Comparison of ENCODE assay signal across 1 cellular context in genomic region chr19:53865918-53866696, GRCh38.
TF ChIP-seq lines count a peak whose summit lies in the region.

No MANE protein-coding gene starts in this region.

TF ChIP-seq in HepG2, 621 proteins besides CTCF, POLR2A, EP300 and RAD21 (continued from another document and continues in another):
- TF ChIP-seq SMAD1 (CRISPR knock-in tag; IDR thresholded peaks at IDR 0.05; ENCODE audit: borderline replicate concordance, low read depth) (no peak), NCOR1 (IDR thresholded peaks at IDR 0.05; ENCODE audit: borderline replicate concordance, low read length) (no peak; the same call in 1 of the 2 replicates), PTBP1 (IDR thresholded peaks at IDR 0.05; ENCODE audit: low read depth, low read length, poor library complexity, severe bottlenecking) (peak; percentile 24), MEF2D (CRISPR knock-in tag; IDR thresholded peaks at IDR 0.05) (no peak), MTF1 (CRISPR knock-in tag; IDR thresholded peaks at IDR 0.05) (no peak), ZNF143 (CRISPR knock-in tag; IDR thresholded peaks at IDR 0.05) (no peak), ZNF557 (CRISPR knock-in tag; IDR thresholded peaks at IDR 0.05) (no peak), FIP1L1 (IDR thresholded peaks at IDR 0.05; ENCODE audit: borderline replicate concordance, insufficient read depth, low read depth, low read length) (0 out of 2 replicates have a peak, but pooled peaks have one; percentile 49), PAWR (CRISPR knock-in tag; IDR thresholded peaks at IDR 0.05; ENCODE audit: borderline replicate concordance) (no peak), YEATS2 (CRISPR knock-in tag; IDR thresholded peaks at IDR 0.05; ENCODE audit: borderline replicate concordance) (no peak), ZNF788 (CRISPR knock-in tag; IDR thresholded peaks at IDR 0.05; ENCODE audit: borderline replicate concordance) (no peak), ZFP36L1 (CRISPR knock-in tag; IDR thresholded peaks at IDR 0.05) (no peak), SIN3A (IDR thresholded peaks at IDR 0.05; ENCODE audit: borderline replicate concordance, low read depth, low read length) (0 out of 2 replicates have a peak, but pooled peaks have one; percentile 27), YEATS4 (CRISPR knock-in tag; IDR thresholded peaks at IDR 0.05; ENCODE audit: borderline replicate concordance) (no peak), GMEB2 (CRISPR knock-in tag; IDR thresholded peaks at IDR 0.05; ENCODE audit: low read depth) (no peak; the same call in 1 of the 2 replicates), ZNF607 (CRISPR knock-in tag; IDR thresholded peaks at IDR 0.05; ENCODE audit: borderline replicate concordance) (no peak), ZNF761 (CRISPR knock-in tag; conservative IDR thresholded peaks at IDR 0.05) (no peak), STAT5B (CRISPR knock-in tag; IDR thresholded peaks at IDR 0.05) (no peak), SP2 (CRISPR knock-in tag; IDR thresholded peaks at IDR 0.05) (no peak), FOXO1 (CRISPR knock-in tag; IDR thresholded peaks at IDR 0.05) (no peak), REXO4 (CRISPR knock-in tag; IDR thresholded peaks at IDR 0.05; ENCODE audit: borderline replicate concordance) (no peak), ZNF292 (CRISPR knock-in tag; IDR thresholded peaks at IDR 0.05; ENCODE audit: borderline replicate concordance, low read depth) (no peak; the same call in 1 of the 2 replicates), TRIM24 (CRISPR knock-in tag; IDR thresholded peaks at IDR 0.05) (no peak), GABPB1 (CRISPR knock-in tag; IDR thresholded peaks at IDR 0.05) (peak; percentile 69; the same call in 1 of the 2 replicates), SNRNP70 (IDR thresholded peaks at IDR 0.05; ENCODE audit: low read depth, low read length) (no peak), RNF219 (CRISPR knock-in tag; IDR thresholded peaks at IDR 0.05) (no peak), ZNF383 (CRISPR knock-in tag; IDR thresholded peaks at IDR 0.05; ENCODE audit: borderline replicate concordance) (no peak), ZNF777 (CRISPR knock-in tag; IDR thresholded peaks at IDR 0.05) (no peak), NONO (IDR thresholded peaks at IDR 0.05) (no peak), NONO (CRISPR knock-in tag; conservative IDR thresholded peaks at IDR 0.05) (peak; percentile 68; the same call in 1 of the 2 replicates), E2F2 (CRISPR knock-in tag; IDR thresholded peaks at IDR 0.05; ENCODE audit: borderline replicate concordance) (no peak), ESRRA (CRISPR knock-in tag; IDR thresholded peaks at IDR 0.05; ENCODE audit: low read depth) (no peak), FOXA1 (IDR thresholded peaks at IDR 0.05) (no peak), FOXA1 (CRISPR knock-in tag; IDR thresholded peaks at IDR 0.05) (no peak), ZFP36 (IDR thresholded peaks at IDR 0.05; ENCODE audit: borderline replicate concordance, low read depth, low read length, partially characterized antibody) (no peak), ZSCAN12 (CRISPR knock-in tag; IDR thresholded peaks at IDR 0.05) (no peak; the same call in 1 of the 2 replicates), KLF13 (CRISPR knock-in tag; IDR thresholded peaks at IDR 0.05) (no peak), ZNF552 (CRISPR knock-in tag; IDR thresholded peaks at IDR 0.05; ENCODE audit: borderline replicate concordance) (0 out of 2 replicates have a peak, but pooled peaks have one; percentile 27), ZNF569 (CRISPR knock-in tag; IDR thresholded peaks at IDR 0.05; ENCODE audit: borderline replicate concordance) (peak; percentile 52; the same call in 1 of the 2 replicates), ZNF883 (CRISPR knock-in tag; IDR thresholded peaks at IDR 0.05; ENCODE audit: not compliant biosample characterization) (no peak), ZNF589 (CRISPR knock-in tag; conservative IDR thresholded peaks at IDR 0.05) (no peak), PCBP1 (IDR thresholded peaks at IDR 0.05; ENCODE audit: borderline replicate concordance, low read depth, low read length) (no peak), ZNF839 (CRISPR knock-in tag; IDR thresholded peaks at IDR 0.05; ENCODE audit: borderline replicate concordance) (no peak), RFX5 (IDR thresholded peaks at IDR 0.05; ENCODE audit: low read depth, low read length) (no peak), CAMTA2 (CRISPR knock-in tag; IDR thresholded peaks at IDR 0.05; ENCODE audit: borderline replicate concordance) (no peak; the same call in 1 of the 2 replicates), CREB1 (IDR thresholded peaks at IDR 0.05) (no peak), CREB1 (CRISPR knock-in tag; IDR thresholded peaks at IDR 0.05) (no peak), ZBTB20 (CRISPR knock-in tag; IDR thresholded peaks at IDR 0.05; ENCODE audit: borderline replicate concordance, low read depth) (no peak), ZNF275 (CRISPR knock-in tag; IDR thresholded peaks at IDR 0.05; ENCODE audit: borderline replicate concordance) (peak; percentile 71; the same call in 1 of the 2 replicates), SRSF4 (IDR thresholded peaks at IDR 0.05; ENCODE audit: low read depth, low read length, poor library complexity, severe bottlenecking) (no peak), DNMT1 (CRISPR knock-in tag; IDR thresholded peaks at IDR 0.05) (no peak)
- TF ChIP-seq, protein P1, sequence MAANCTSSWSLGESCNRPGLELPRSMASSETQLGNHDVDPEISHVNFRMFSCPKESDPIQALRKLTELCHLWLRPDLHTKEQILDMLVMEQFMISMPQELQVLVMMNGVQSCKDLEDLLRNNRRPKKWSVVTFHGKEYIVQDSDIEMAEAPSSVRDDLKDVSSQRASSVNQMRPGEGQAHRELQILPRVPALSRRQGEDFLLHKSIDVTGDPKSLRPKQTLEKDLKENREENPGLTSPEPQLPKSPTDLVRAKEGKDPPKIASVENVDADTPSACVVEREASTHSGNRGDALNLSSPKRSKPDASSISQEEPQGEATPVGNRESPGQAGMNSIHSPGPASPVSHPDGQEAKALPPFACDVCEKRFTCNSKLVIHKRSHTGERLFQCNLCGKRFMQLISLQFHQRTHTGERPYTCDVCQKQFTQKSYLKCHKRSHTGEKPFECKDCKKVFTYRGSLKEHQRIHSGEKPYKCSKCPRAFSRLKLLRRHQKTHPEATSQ (CRISPR knock-in tag; IDR thresholded peaks at IDR 0.05; ENCODE audit: borderline replicate concordance) = no peak
- TF ChIP-seq, protein P2, sequence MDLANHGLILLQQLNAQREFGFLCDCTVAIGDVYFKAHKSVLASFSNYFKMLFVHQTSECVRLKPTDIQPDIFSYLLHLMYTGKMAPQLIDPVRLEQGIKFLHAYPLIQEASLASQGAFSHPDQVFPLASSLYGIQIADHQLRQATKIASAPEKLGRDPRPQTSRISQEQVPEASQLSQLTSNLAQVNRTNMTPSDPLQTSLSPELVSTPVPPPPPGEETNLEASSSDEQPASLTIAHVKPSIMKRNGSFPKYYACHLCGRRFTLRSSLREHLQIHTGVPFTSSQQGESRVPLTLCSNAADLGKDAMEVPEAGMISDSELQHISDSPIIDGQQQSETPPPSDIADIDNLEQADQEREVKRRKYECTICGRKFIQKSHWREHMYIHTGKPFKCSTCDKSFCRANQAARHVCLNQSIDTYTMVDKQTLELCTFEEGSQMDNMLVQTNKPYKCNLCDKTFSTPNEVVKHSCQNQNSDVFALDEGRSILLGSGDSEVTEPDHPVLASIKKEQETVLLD (CRISPR knock-in tag; IDR thresholded peaks at IDR 0.05; ENCODE audit: low read depth) = peak; percentile 72; the same call in 1 of the 2 replicates
- TF ChIP-seq, protein P3, sequence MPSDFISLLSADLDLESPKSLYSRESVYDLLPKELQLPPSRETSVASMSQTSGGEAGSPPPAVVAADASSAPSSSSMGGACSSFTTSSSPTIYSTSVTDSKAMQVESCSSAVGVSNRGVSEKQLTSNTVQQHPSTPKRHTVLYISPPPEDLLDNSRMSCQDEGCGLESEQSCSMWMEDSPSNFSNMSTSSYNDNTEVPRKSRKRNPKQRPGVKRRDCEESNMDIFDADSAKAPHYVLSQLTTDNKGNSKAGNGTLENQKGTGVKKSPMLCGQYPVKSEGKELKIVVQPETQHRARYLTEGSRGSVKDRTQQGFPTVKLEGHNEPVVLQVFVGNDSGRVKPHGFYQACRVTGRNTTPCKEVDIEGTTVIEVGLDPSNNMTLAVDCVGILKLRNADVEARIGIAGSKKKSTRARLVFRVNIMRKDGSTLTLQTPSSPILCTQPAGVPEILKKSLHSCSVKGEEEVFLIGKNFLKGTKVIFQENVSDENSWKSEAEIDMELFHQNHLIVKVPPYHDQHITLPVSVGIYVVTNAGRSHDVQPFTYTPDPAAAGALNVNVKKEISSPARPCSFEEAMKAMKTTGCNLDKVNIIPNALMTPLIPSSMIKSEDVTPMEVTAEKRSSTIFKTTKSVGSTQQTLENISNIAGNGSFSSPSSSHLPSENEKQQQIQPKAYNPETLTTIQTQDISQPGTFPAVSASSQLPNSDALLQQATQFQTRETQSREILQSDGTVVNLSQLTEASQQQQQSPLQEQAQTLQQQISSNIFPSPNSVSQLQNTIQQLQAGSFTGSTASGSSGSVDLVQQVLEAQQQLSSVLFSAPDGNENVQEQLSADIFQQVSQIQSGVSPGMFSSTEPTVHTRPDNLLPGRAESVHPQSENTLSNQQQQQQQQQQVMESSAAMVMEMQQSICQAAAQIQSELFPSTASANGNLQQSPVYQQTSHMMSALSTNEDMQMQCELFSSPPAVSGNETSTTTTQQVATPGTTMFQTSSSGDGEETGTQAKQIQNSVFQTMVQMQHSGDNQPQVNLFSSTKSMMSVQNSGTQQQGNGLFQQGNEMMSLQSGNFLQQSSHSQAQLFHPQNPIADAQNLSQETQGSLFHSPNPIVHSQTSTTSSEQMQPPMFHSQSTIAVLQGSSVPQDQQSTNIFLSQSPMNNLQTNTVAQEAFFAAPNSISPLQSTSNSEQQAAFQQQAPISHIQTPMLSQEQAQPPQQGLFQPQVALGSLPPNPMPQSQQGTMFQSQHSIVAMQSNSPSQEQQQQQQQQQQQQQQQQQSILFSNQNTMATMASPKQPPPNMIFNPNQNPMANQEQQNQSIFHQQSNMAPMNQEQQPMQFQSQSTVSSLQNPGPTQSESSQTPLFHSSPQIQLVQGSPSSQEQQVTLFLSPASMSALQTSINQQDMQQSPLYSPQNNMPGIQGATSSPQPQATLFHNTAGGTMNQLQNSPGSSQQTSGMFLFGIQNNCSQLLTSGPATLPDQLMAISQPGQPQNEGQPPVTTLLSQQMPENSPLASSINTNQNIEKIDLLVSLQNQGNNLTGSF (CRISPR knock-in tag; IDR thresholded peaks at IDR 0.05) = no peak
- TF ChIP-seq, protein P4, sequence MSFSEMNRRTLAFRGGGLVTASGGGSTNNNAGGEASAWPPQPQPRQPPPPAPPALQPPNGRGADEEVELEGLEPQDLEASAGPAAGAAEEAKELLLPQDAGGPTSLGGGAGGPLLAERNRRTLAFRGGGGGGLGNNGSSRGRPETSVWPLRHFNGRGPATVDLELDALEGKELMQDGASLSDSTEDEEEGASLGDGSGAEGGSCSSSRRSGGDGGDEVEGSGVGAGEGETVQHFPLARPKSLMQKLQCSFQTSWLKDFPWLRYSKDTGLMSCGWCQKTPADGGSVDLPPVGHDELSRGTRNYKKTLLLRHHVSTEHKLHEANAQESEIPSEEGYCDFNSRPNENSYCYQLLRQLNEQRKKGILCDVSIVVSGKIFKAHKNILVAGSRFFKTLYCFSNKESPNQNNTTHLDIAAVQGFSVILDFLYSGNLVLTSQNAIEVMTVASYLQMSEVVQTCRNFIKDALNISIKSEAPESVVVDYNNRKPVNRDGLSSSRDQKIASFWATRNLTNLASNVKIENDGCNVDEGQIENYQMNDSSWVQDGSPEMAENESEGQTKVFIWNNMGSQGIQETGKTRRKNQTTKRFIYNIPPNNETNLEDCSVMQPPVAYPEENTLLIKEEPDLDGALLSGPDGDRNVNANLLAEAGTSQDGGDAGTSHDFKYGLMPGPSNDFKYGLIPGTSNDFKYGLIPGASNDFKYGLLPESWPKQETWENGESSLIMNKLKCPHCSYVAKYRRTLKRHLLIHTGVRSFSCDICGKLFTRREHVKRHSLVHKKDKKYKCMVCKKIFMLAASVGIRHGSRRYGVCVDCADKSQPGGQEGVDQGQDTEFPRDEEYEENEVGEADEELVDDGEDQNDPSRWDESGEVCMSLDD (CRISPR knock-in tag; IDR thresholded peaks at IDR 0.05; ENCODE audit: borderline replicate concordance) = peak; percentile 27
